In genomic region chr1:155050560-155051341, GRCh38 we compare ENCODE assay signal across 8 cellular contexts. TPM values are rescaled to one million over a fixed set of nuclear protein-coding genes. Genes with fewer than 3 reads are reported as not detected.
A peak's percentile ranks its signal among the peaks of the same experiment; 100 is the strongest.
DNase-seq lines count a peak whose midpoint lies in the region; ATAC-seq lines count a peak whose summit lies in the region.

A gene with protein sequence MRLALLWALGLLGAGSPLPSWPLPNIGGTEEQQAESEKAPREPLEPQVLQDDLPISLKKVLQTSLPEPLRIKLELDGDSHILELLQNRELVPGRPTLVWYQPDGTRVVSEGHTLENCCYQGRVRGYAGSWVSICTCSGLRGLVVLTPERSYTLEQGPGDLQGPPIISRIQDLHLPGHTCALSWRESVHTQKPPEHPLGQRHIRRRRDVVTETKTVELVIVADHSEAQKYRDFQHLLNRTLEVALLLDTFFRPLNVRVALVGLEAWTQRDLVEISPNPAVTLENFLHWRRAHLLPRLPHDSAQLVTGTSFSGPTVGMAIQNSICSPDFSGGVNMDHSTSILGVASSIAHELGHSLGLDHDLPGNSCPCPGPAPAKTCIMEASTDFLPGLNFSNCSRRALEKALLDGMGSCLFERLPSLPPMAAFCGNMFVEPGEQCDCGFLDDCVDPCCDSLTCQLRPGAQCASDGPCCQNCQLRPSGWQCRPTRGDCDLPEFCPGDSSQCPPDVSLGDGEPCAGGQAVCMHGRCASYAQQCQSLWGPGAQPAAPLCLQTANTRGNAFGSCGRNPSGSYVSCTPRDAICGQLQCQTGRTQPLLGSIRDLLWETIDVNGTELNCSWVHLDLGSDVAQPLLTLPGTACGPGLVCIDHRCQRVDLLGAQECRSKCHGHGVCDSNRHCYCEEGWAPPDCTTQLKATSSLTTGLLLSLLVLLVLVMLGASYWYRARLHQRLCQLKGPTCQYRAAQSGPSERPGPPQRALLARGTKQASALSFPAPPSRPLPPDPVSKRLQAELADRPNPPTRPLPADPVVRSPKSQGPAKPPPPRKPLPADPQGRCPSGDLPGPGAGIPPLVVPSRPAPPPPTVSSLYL (plus strand): TSS chr1:155051316. CDS start chr1:155051387, 71 bp downstream.

- peak; percentile 63 for DNase-seq in NCI-H1436 (lab: John Stamatoyannopoulos, UW)
- DNase-seq in NCI-H1436 treated with DMSO at 0.1 percent for 48 hours (lab: John Stamatoyannopoulos, UW), result no peak
- peak; percentile 86 for DNase-seq in NCI-H2196 treated with DMSO at 0.1 percent for 48 hours (lab: John Stamatoyannopoulos, UW; ENCODE audit: unreplicated experiment)
- peak; percentile 92 for DNase-seq in cerebellum (ENCODE audit: low spot score)
- DNase-seq in kidney glomerular epithelial cell (lab: John Stamatoyannopoulos, UW), result peak; percentile 46
- DNase-seq in stimulated activated CD4-positive, alpha-beta T cell treated with anti-CD3 and anti-CD28 coated beads, Interleukin-1b, Interleukin-23, amount 100 ng/mL, for 1 hour (ENCODE audit: low read depth in 2 of 2), result peak; percentile 41 to 64

- peak; percentile 65 for ATAC-seq in HG02970 (IDR thresholded peaks at IDR 0.05; ENCODE audit: low FRiP score, unreplicated experiment)
- peak; percentile 79 to 82 for ATAC-seq in activated CD4-positive, CD25-positive, alpha-beta regulatory T cell treated with anti-CD3 and anti-CD28 coated beads, Interleukin-2, amount 50 U/mL, for 24 hours

RNA-seq across cellular contexts. Expression of the gene that starts here (rescaled TPM):
- 27.6 TPM for total RNA-seq in cerebellum
